In the genomic region with DNA sequence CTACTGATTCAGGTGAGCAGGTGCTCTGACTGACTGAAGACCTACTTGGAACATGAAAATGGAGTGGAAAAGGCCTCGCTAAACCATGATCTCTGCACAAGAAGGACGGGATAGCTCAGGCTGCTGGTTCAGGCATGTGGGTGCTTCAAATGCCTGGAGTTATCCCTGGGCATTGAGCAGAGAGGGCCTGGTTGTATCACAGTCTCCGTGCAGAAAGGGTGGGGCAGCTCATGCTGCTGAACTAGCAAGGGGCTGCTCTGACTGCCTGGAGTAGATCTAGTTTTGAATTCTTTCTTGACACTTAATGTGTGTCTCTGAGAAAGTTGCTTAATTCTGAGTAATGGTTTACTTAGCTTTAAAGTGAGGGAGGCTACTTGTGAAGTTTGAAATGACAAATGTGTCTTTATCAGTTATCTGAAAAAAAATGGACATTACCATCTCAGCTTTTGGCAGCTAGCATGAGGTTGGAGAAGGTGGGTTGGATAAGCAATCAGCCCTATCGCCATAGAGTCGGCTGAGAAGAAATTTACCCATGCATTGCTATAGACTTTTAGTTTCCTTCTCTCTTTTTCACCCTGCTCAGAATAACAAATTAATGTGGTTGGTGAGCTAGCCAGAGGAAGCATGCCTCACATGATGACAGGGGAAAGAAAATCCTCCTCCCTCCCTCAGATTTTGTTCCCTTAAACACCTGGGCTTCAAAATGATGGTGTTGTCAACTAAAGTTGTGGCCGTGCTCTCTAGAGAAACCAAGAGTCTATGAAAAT, we compare ENCODE assay signal across 15 cellular contexts.
"Had no signal": no experiment of that assay in that cellular context is flagged by ENCODE, and none has a peak within 500 bp of the region (broad histone marks: within the 10 kb centered on the region; RNA-seq: fewer than 3 reads in every experiment).

No MANE protein-coding gene starts in this region.

- H3K27me3 ChIP-seq: gastrocnemius medialis, neural progenitor cell, pancreas, uterus had no signal

- ATAC-seq: gastrocnemius medialis; heart right ventricle; left colon; stimulated activated effector memory CD8-positive, alpha-beta T cell treated with anti-CD3 and anti-CD28 coated beads, Interleukin-12 subunit alpha, Interleukin-12 subunit beta, amount 100 ng/mL, for 72 hours had no signal

- H3K9ac ChIP-seq: neural progenitor cell had no signal

- H2AFZ ChIP-seq: neural progenitor cell had no signal

- H3K4me1 ChIP-seq: gastrocnemius medialis, heart right ventricle, pancreas, uterus had no signal

- H3K27ac ChIP-seq: gastrocnemius medialis, heart right ventricle, neural progenitor cell, pancreas, thoracic aorta, uterus had no signal

- H3K4me3 ChIP-seq: gastrocnemius medialis, heart right ventricle, lung, neural progenitor cell, pancreas, thoracic aorta, uterus had no signal

- FAIRE-seq: islet of Langerhans, pancreas had no signal

- H3K4me2 ChIP-seq: neural progenitor cell had no signal

- H3K9me3 ChIP-seq: gastrocnemius medialis, pancreas, thoracic aorta, uterus had no signal

- DNase-seq: activated CD4-positive, alpha-beta T cell treated with anti-CD3 and anti-CD28 coated beads, Interleukin-2, amount 10 ng/mL, durations not matched to agents 7 days and 5 days; activated CD4-positive, CD25-positive, alpha-beta regulatory T cell; activated CD8-positive, alpha-beta memory T cell treated with anti-CD3 and anti-CD28 coated beads for 24 hours; activated naive CD8-positive, alpha-beta T cell treated with anti-CD3 and anti-CD28 coated beads for 36 hours; gastrocnemius medialis; heart right ventricle; left colon; naive B cell; uterus had no signal

- H3K36me3 ChIP-seq: gastrocnemius medialis, heart right ventricle, neural progenitor cell, pancreas, thoracic aorta, uterus had no signal
